18 cellular contexts compared by ENCODE assay signal in the genomic region with DNA sequence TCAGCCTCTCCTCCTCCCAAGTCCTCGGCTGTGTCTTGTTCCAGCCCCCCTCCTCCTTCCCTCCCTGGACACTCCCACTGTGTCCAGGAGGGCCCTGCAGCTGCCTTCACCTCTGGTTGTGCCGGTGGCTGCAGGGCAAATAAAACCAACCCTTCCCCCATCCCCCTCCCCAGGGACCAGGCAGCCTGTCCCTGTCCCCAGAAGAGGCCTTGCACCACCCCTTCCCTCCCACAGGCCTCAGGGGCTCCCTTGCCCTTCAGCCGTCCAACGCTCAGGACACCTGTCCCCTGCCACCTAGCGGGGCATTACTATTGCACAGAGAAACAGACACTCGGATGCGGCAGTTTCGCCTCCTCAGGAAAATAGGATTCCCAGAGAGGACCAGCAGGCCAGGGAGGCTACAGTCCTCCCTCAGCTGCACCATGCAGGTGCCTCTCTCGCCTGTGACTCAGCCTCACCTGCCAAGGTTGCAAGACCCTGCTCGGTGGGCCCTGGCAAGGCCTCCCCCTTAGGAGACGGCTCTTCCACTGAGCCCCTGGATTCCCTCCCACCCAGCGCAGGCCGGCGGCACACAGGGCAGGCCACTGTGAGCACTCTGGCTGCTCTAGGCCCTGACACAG. TPM values are rescaled to one million over a fixed set of nuclear protein-coding genes. Genes with fewer than 3 reads are reported as not detected.
A peak's percentile ranks its signal among the peaks of the same experiment; 100 is the strongest.
DNase-seq lines count a peak whose midpoint lies in the region; TF ChIP-seq lines count a peak whose summit lies in the region.
"Had no signal": no experiment of that assay in that cellular context is flagged by ENCODE, and none has a peak within 500 bp of the region (broad histone marks: within the 10 kb centered on the region; RNA-seq: fewer than 3 reads in every experiment).

No MANE protein-coding gene starts in this region.

- H3K27ac ChIP-seq in MM.1S (ENCODE audit: low read length), result peak overlapping the region; percentile 74; the same call in 1 of the 2 replicates
- H3K27ac ChIP-seq: epithelial cell of prostate, KMS-11, thoracic aorta had no signal

- no peaks in the 10 kb centered on the region for H3K79me2 ChIP-seq in MM.1S (ENCODE audit: low read length)

- H3K4me2 ChIP-seq in MM.1S (ENCODE audit: low read depth, low read length), result no peak overlapping the region
- H3K4me2 ChIP-seq: KMS-11 had no signal

- peaks cover 21% of the 10 kb centered on the region for H3F3A ChIP-seq in MM.1S (ENCODE audit: insufficient read depth, low read length)

- peak; percentile 33 for DNase-seq in CD14-positive monocyte (ENCODE audit: low spot score)
- DNase-seq in MM.1S, result no peak
- DNase-seq in cardiac septum (ENCODE audit: low spot score), result peak; percentile 68
- DNase-seq in osteocyte (ENCODE audit: extremely low spot score, unreplicated experiment), result peak; percentile 79
- no peak for DNase-seq in NCI-H187 (lab: John Stamatoyannopoulos, UW)
- no peak for DNase-seq in putamen (ENCODE audit: low spot score)
- DNase-seq in HEK293T (ENCODE audit: extremely low spot score), result no peak
- DNase-seq: AML-193; mammary epithelial cell; NCI-H146; NCI-H510A; OCI-M1; stimulated activated CD4-positive, alpha-beta T cell treated with anti-CD3 and anti-CD28 coated beads, Interleukin-4, amount 100 ng/mL, for 1 hour had no signal

- CTCF ChIA-PET in HEK293T (lab: Yijun Ruan, JAX), result no interaction called here

- H3K4me1 Mint-ChIP-seq in CD14-positive monocyte (peaks cover 4% of the 10 kb centered on the region), osteocyte (ENCODE audit: unreplicated experiment) (peaks cover 9% of the 10 kb centered on the region)

- intact Hi-C loops in CD14-positive monocyte (cut with micrococcal nuclease), result loop anchor here in 1 of 2 donors (10.0 kb wide), 1 partner anchor 195 kb away; no protein-coding TSS in a partner anchor
- intact Hi-C loops in cardiac septum (cut with DNase I), result loop anchor here (5.0 kb wide), 1 partner anchor 43 kb away; no protein-coding TSS in a partner anchor

- H3K9me3 Mint-ChIP-seq in CD14-positive monocyte, result peaks cover 3 to 19% (median 11%) of the 10 kb centered on the region in 7 donors
- H3K9me3 Mint-ChIP-seq in osteocyte (ENCODE audit: unreplicated experiment), result no peaks in the 10 kb centered on the region

- no peak overlapping the region for H2AFZ ChIP-seq in MM.1S (ENCODE audit: low read length)

- POLR2A ChIA-PET in HEK293T (lab: Yijun Ruan, JAX), result no interaction called here

- H3K4me1 ChIP-seq in MM.1S (ENCODE audit: low read length), result peaks cover 12% of the 10 kb centered on the region; the same call in 1 of the 2 replicates

- no peaks in the 10 kb centered on the region for H3K9me2 ChIP-seq in MM.1S (replicated peaks; ENCODE audit: insufficient read depth, low read length)

- no peak overlapping the region for H3K4me3 Mint-ChIP-seq in CD14-positive monocyte
- H3K4me3 Mint-ChIP-seq in osteocyte (ENCODE audit: unreplicated experiment), result no peak overlapping the region
- H3K4me3 Mint-ChIP-seq: nephron had no signal

- no peaks in the 10 kb centered on the region for H3K36me3 ChIP-seq in MM.1S (replicated peaks; ENCODE audit: insufficient read depth, low read length)
- H3K36me3 ChIP-seq: thoracic aorta had no signal

- no peaks in the 10 kb centered on the region for H3K9me3 ChIP-seq in MM.1S (replicated peaks; ENCODE audit: insufficient read depth, low read length)
- H3K9me3 ChIP-seq: thoracic aorta had no signal

- H3K36me3 Mint-ChIP-seq in CD14-positive monocyte, result no peaks in the 10 kb centered on the region
- H3K36me3 Mint-ChIP-seq in osteocyte (ENCODE audit: unreplicated experiment), result no peaks in the 10 kb centered on the region

- H3K27ac Mint-ChIP-seq in CD14-positive monocyte, result no peak overlapping the region
- no peak overlapping the region for H3K27ac Mint-ChIP-seq in osteocyte (ENCODE audit: unreplicated experiment)
- H3K27ac Mint-ChIP-seq: nephron had no signal

- H3K27me3 ChIP-seq in MM.1S (replicated peaks; ENCODE audit: insufficient read depth, low read length), result peaks cover 46% of the 10 kb centered on the region

- H3K27me3 Mint-ChIP-seq in CD14-positive monocyte (ENCODE audit: low read depth in 3 of 3), result peaks cover 14 to 38% (median 25%) of the 10 kb centered on the region in 3 donors
- H3K27me3 Mint-ChIP-seq in osteocyte (ENCODE audit: unreplicated experiment), result peaks cover 5% of the 10 kb centered on the region

- no peak overlapping the region for H3K9ac ChIP-seq in MM.1S (ENCODE audit: low read length)
- H3K9ac ChIP-seq: KMS-11 had no signal

- H4K20me1 ChIP-seq in MM.1S (ENCODE audit: insufficient read depth, low read length), result no peaks in the 10 kb centered on the region

- H3K4me3 ChIP-seq in MM.1S (ENCODE audit: low read length), result no peak overlapping the region
- H3K4me3 ChIP-seq: GM12878, thoracic aorta had no signal

- TF ChIP-seq CTCF in CD14-positive monocyte (IDR thresholded peaks at IDR 0.05) (no peak), MM.1S (IDR thresholded peaks at IDR 0.05; ENCODE audit: low read length) (no peak), osteocyte (IDR thresholded peaks at IDR 0.05) (no peak)

TF ChIP-seq in HEK293T, 16 proteins besides CTCF, POLR2A, EP300 and RAD21:
- TF ChIP-seq SP1 (IDR thresholded peaks at IDR 0.05), result no peak
TF ChIP-seq in HEK293T: peak in this region for 0.

RNA-seq across cellular contexts. Expression of gene GPC1, which starts 5.5 kb away (rescaled TPM):
- polyA plus RNA-seq in CD14-positive monocyte, result not detected
- 291 TPM for total RNA-seq in cardiac septum
- 148 and 149 TPM in 2 replicates for total RNA-seq in osteocyte

Comparison
In these comparisons a context has a peak if more than half of its experiments do, and no peak if none do; other contexts are left out.
1. DNase-seq: peak in CD14-positive monocyte (single experiment), cardiac septum (single experiment) and osteocyte (single experiment); none in MM.1S (single experiment), NCI-H187 (0 of 2), putamen (single experiment) and HEK293T (single experiment).